2 cellular contexts compared by ENCODE assay signal in genomic region chr11:28529046-28529445, GRCh38.
TF ChIP-seq lines count a peak whose summit lies in the region.

No MANE protein-coding gene starts in this region.

TF ChIP-seq in GM23338, 12 proteins besides CTCF, POLR2A, EP300 and RAD21:
- TF ChIP-seq ZNF331 (CRISPR knock-in tag; IDR thresholded peaks at IDR 0.05; ENCODE audit: low read depth) (no peak), JUNB (IDR thresholded peaks at IDR 0.05; ENCODE audit: unreplicated experiment) (no peak), ZNF114 (CRISPR knock-in tag; IDR thresholded peaks at IDR 0.05) (no peak), ETS1 (IDR thresholded peaks at IDR 0.05) (no peak), POLR2AphosphoS5 (IDR thresholded peaks at IDR 0.05; ENCODE audit: low read depth) (no peak), NANOG (IDR thresholded peaks at IDR 0.05; ENCODE audit: borderline replicate concordance) (no peak), CREB1 (CRISPR knock-in tag; IDR thresholded peaks at IDR 0.05; ENCODE audit: low read depth) (no peak), EZH2 (IDR thresholded peaks at IDR 0.05; ENCODE audit: low read depth, unreplicated experiment) (no peak), STAT1 (IDR thresholded peaks at IDR 0.05; ENCODE audit: unreplicated experiment) (no peak), ZNF462 (CRISPR knock-in tag; IDR thresholded peaks at IDR 0.05) (no peak), EZH2phosphoT487 (IDR thresholded peaks at IDR 0.05; ENCODE audit: unreplicated experiment) (no peak)
- TF ChIP-seq, protein P1, sequence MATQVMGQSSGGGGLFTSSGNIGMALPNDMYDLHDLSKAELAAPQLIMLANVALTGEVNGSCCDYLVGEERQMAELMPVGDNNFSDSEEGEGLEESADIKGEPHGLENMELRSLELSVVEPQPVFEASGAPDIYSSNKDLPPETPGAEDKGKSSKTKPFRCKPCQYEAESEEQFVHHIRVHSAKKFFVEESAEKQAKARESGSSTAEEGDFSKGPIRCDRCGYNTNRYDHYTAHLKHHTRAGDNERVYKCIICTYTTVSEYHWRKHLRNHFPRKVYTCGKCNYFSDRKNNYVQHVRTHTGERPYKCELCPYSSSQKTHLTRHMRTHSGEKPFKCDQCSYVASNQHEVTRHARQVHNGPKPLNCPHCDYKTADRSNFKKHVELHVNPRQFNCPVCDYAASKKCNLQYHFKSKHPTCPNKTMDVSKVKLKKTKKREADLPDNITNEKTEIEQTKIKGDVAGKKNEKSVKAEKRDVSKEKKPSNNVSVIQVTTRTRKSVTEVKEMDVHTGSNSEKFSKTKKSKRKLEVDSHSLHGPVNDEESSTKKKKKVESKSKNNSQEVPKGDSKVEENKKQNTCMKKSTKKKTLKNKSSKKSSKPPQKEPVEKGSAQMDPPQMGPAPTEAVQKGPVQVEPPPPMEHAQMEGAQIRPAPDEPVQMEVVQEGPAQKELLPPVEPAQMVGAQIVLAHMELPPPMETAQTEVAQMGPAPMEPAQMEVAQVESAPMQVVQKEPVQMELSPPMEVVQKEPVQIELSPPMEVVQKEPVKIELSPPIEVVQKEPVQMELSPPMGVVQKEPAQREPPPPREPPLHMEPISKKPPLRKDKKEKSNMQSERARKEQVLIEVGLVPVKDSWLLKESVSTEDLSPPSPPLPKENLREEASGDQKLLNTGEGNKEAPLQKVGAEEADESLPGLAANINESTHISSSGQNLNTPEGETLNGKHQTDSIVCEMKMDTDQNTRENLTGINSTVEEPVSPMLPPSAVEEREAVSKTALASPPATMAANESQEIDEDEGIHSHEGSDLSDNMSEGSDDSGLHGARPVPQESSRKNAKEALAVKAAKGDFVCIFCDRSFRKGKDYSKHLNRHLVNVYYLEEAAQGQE (IDR thresholded peaks at IDR 0.05; ENCODE audit: unreplicated experiment), result no peak

TF ChIP-seq in GM12878, 131 proteins besides CTCF, POLR2A, EP300 and RAD21:
- TF ChIP-seq JUND (IDR thresholded peaks at IDR 0.05; ENCODE audit: low read depth, low read length) (no peak), MTA2 (IDR thresholded peaks at IDR 0.05; ENCODE audit: low read depth) (peak; percentile 18; the same call in 1 of the 2 replicates)
